Comparison of ENCODE assay signal across 8 cellular contexts in the genomic region with DNA sequence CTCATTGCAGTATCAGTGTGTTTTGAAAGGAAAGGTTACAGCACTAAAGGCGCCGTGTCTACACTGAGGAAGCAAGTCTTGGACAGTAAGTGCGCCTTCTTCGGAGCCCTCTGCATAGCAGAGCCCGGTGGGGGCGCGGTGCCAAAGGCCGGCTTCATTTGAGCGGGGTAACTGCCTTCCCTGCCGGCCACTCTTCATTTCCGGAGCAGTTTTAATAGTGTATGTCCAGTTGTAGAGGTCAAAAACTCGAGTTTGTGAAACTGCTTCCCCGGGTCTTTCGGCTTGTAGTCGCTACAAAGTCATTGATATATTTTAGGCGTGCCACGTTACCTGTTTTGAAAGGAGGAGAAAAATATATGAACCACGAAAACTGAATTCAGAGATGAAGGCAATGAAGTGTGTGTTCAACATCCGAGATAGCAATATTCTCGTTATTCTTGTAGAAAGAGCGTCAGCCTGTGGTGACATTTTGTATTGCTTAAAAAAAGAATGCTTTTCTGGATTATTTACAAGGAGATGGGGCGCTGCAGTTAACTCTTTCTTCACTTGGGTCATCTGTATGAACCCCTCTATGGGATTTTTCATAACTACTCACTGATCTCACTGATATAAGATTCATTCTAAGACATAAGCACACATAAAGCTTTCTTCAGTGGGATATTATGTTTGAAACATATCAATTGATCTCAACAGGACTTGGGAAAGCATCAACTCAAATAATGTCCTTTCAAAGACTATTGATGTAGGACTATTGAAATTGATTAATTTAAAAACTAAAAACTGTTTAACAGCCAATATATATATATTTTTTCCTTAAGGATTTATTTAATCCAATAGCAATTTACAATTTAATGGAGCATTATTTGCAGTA. TPM values are rescaled to one million over a fixed set of nuclear protein-coding genes. Genes with fewer than 3 reads are reported as not detected.
DNase-seq lines count a peak whose midpoint lies in the region; ATAC-seq and TF ChIP-seq lines count a peak whose summit lies in the region.

No MANE protein-coding gene starts in this region.

- H3K27ac Mint-ChIP-seq in activated T-cell treated with anti-CD3 and anti-CD28 coated beads, Interleukin-2, amount 50 U/mL, for 72 hours = peak overlapping the region; percentile 99
- H3K27ac Mint-ChIP-seq in naive thymus-derived CD4-positive, alpha-beta T cell = peak overlapping the region; percentile 82 to 99 (median 94)

- H3K9ac ChIP-seq in NT2/D1 (ENCODE audit: insufficient read length, low read depth) = peak overlapping the region; percentile 93

- DNase-seq in COR-L47 (lab: John Stamatoyannopoulos, UW) = peak; percentile 75
- peak; percentile 77 for DNase-seq in HK-2 (ENCODE audit: unreplicated experiment)
- no peak for DNase-seq in NT2/D1 (ENCODE audit: low read depth, low spot score)
- DNase-seq in activated T-cell treated with anti-CD3 and anti-CD28 coated beads, Interleukin-2, amount 50 U/mL, for 72 hours = peak; percentile 53 to 60
- peak; percentile 85 for DNase-seq in fibroblast of peridontal ligament (ENCODE audit: extremely low read depth)
- peak; percentile 16 to 61 (median 43) for DNase-seq in naive thymus-derived CD4-positive, alpha-beta T cell
- peak; percentile 56 to 78 for DNase-seq in tibial nerve (ENCODE audit: low spot score in 2 of 2)

- H3K27me3 ChIP-seq in NT2/D1 (ENCODE audit: insufficient read depth, insufficient read length) = peaks cover 35% of the 10 kb centered on the region
- H3K27me3 ChIP-seq in naive thymus-derived CD4-positive, alpha-beta T cell (ENCODE audit: control insufficient read depth in 2 of 2, insufficient read depth in 2 of 2, low read length in 2 of 2) = no peaks in the 10 kb centered on the region
- H3K27me3 ChIP-seq in tibial nerve = no peaks in the 10 kb centered on the region

- peaks cover 43% of the 10 kb centered on the region for H3K4me1 Mint-ChIP-seq in activated T-cell treated with anti-CD3 and anti-CD28 coated beads, Interleukin-2, amount 50 U/mL, for 72 hours (ENCODE audit: low read depth)
- H3K4me1 Mint-ChIP-seq in naive thymus-derived CD4-positive, alpha-beta T cell = peaks cover 22 to 44% (median 29%) of the 10 kb centered on the region in 7 donors

- TF ChIP-seq POLR2A in tibial nerve (IDR thresholded peaks at IDR 0.05) = no peak

- POLR2A ChIA-PET in naive thymus-derived CD4-positive, alpha-beta T cell (lab: Charles Lee) = interaction anchor here (0.7 kb wide), 1 partner anchor 303 kb away, joined by 4 read pairs; no protein-coding TSS in a partner anchor

- no peak for TF ChIP-seq EP300 in tibial nerve (IDR thresholded peaks at IDR 0.05)

- peaks cover 23% of the 10 kb centered on the region for H3K27me3 Mint-ChIP-seq in activated T-cell treated with anti-CD3 and anti-CD28 coated beads, Interleukin-2, amount 50 U/mL, for 72 hours (ENCODE audit: low read depth)
- peaks cover 6 to 18% (median 16%) of the 10 kb centered on the region in 5 donors for H3K27me3 Mint-ChIP-seq in naive thymus-derived CD4-positive, alpha-beta T cell

- peak overlapping the region; percentile 70 for H3K27ac ChIP-seq in naive thymus-derived CD4-positive, alpha-beta T cell (ENCODE audit: low read depth, low read length)
- H3K27ac ChIP-seq in tibial nerve = peak overlapping the region; percentile 75 to 92 (median 87)

- peak; percentile 20 for ATAC-seq in GM19467 (IDR thresholded peaks at IDR 0.05; ENCODE audit: unreplicated experiment)
- ATAC-seq in activated T-cell treated with anti-CD3 and anti-CD28 coated beads, Interleukin-2, amount 50 U/mL, for 72 hours (replicated peaks in 1 of 2) = peak; percentile 14 to 19
- ATAC-seq in naive thymus-derived CD4-positive, alpha-beta T cell = peak; percentile 24

- no peaks in the 10 kb centered on the region for H3K9me3 Mint-ChIP-seq in activated T-cell treated with anti-CD3 and anti-CD28 coated beads, Interleukin-2, amount 50 U/mL, for 72 hours
- no peaks in the 10 kb centered on the region for H3K9me3 Mint-ChIP-seq in naive thymus-derived CD4-positive, alpha-beta T cell

- H3K4me1 ChIP-seq in NT2/D1 (ENCODE audit: insufficient read depth, insufficient read length) (no peaks in the 10 kb centered on the region), tibial nerve (peaks cover 0 to 21% (median 6%) of the 10 kb centered on the region in 4 donors)
- H3K4me1 ChIP-seq in naive thymus-derived CD4-positive, alpha-beta T cell (ENCODE audit: control insufficient read depth in 2 of 2, insufficient read depth in 2 of 2, low read length in 2 of 2) = peaks cover 3 to 10% of the 10 kb centered on the region in 2 donors

- WGBS in tibial nerve, 2 donors = 0 to 1% methylated on average over 19 to 22 of the region's 22 CpGs

- H3K4me3 Mint-ChIP-seq in activated T-cell treated with anti-CD3 and anti-CD28 coated beads, Interleukin-2, amount 50 U/mL, for 72 hours = peak overlapping the region; percentile 87 to 89
- peak overlapping the region; percentile 90 to 97 (median 92) for H3K4me3 Mint-ChIP-seq in naive thymus-derived CD4-positive, alpha-beta T cell

- TF ChIP-seq CTCF in tibial nerve (IDR thresholded peaks at IDR 0.05) = peak; percentile 64 to 79 (median 68)

- intact Hi-C loops in naive thymus-derived CD4-positive, alpha-beta T cell (cut with micrococcal nuclease) = loop anchor here (1.0 to 10.0 kb wide), 17 partner anchors 149 to 1875 kb away; no protein-coding TSS in a partner anchor

- H3K36me3 ChIP-seq in NT2/D1 (ENCODE audit: insufficient read depth, insufficient read length, low read length) (no peaks in the 10 kb centered on the region), tibial nerve (no peaks in the 10 kb centered on the region)
- H3K36me3 ChIP-seq in naive thymus-derived CD4-positive, alpha-beta T cell (ENCODE audit: control insufficient read depth in 2 of 3, insufficient read depth in 3 of 3, low read length in 3 of 3) = no peaks in the 10 kb centered on the region

- CTCF ChIA-PET in naive thymus-derived CD4-positive, alpha-beta T cell (lab: Charles Lee) = interaction anchor here (0.6 to 2.4 kb wide), 4 partner anchors 151 to 773 kb away, joined by 3 to 5 read pairs (median 4); no protein-coding TSS in a partner anchor

- H3K36me3 Mint-ChIP-seq in activated T-cell treated with anti-CD3 and anti-CD28 coated beads, Interleukin-2, amount 50 U/mL, for 72 hours (ENCODE audit: insufficient read depth in 2 of 2) = peaks cover 2 to 3% of the 10 kb centered on the region in 2 donors
- no peaks in the 10 kb centered on the region for H3K36me3 Mint-ChIP-seq in naive thymus-derived CD4-positive, alpha-beta T cell

- peak overlapping the region; percentile 85 for H3K4me3 ChIP-seq in NT2/D1 (ENCODE audit: insufficient read length, low read depth)
- H3K4me3 ChIP-seq in naive thymus-derived CD4-positive, alpha-beta T cell (ENCODE audit: low read length) = peak overlapping the region; percentile 81
- H3K4me3 ChIP-seq in tibial nerve = peak overlapping the region; percentile 69 to 83 (median 72)

- H3K9me3 ChIP-seq in NT2/D1 (ENCODE audit: insufficient read depth, low read length) (no peaks in the 10 kb centered on the region), tibial nerve (no peaks in the 10 kb centered on the region)
- no peaks in the 10 kb centered on the region for H3K9me3 ChIP-seq in naive thymus-derived CD4-positive, alpha-beta T cell (ENCODE audit: control insufficient read depth in 2 of 3, low read length in 3 of 3)

RNA-seq across cellular contexts. Expression of a gene that starts 3.0 kb away (rescaled TPM):
- 10 to 100 TPM; 19.4 to 22.0 TPM for total RNA-seq in activated T-cell treated with anti-CD3 and anti-CD28 coated beads, Interleukin-2, amount 50 U/mL, for 72 hours
- 10 to 100 TPM in 1 of 5 experiments, 1 to 10 TPM in 4; 3.4 to 10.3 (median 4.4) TPM for total RNA-seq in naive thymus-derived CD4-positive, alpha-beta T cell
- polyA plus RNA-seq in naive thymus-derived CD4-positive, alpha-beta T cell = 1 to 10 TPM in 1 of 2 donors, under 1 TPM in 1; 0.94 to 1.2 TPM
- total RNA-seq in tibial nerve = 10 to 100 TPM; 23.9 to 45.2 (median 40.5) TPM
